Comparison of ENCODE assay signal across 11 cellular contexts in the genomic region with DNA sequence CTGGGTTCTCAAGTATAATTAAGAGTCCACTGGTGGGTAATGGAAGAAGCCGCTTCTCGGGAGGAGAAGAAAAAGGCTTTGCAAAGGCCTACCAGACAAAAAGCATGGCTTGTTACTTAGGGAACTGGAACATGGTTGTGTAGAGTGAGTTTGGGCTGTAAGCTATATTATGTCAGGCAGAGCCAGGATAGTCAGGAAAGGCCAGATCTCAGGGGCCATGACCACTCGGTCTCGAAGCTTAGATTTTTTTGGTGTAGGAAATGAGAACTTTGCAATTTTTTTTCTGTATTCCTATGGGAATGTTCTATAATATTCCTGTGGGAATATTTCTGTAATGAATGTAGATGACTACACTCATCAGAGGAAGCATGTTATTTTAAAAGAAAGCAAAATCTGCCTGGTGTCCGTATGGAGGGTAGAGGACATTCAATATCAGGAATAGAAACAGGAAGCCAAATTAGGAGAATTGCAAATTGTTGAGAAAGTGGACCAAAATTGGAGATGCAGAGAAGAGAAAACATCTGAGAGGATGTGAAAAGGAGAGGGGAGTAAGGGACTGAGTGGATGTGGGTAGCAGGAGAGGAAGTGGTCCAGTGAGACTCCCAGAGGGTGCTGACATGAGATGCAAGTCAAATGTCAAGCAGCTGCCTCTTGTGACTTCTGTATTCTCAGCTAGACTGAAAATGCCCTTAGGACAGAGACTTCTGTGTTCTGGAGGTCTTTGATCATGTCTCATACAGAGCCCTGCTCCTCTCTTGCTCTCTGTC. TPM values are rescaled to one million over a fixed set of nuclear protein-coding genes. Genes with fewer than 3 reads are reported as not detected.
DNase-seq lines count a peak whose midpoint lies in the region; ATAC-seq and TF ChIP-seq lines count a peak whose summit lies in the region.
"Had no signal": no experiment of that assay in that cellular context is flagged by ENCODE, and none has a peak within 500 bp of the region (broad histone marks: within the 10 kb centered on the region; RNA-seq: fewer than 3 reads in every experiment).

No MANE protein-coding gene starts in this region.

- no peaks in the 10 kb centered on the region for H3K36me3 ChIP-seq in naive thymus-derived CD4-positive, alpha-beta T cell (ENCODE audit: control insufficient read depth in 2 of 3, insufficient read depth in 3 of 3, low read length in 3 of 3)
- peaks cover 0 to 2% (median 0%) of the 10 kb centered on the region in 4 donors for H3K36me3 ChIP-seq in right lobe of liver
- H3K36me3 ChIP-seq: suprapubic skin had no signal

- ATAC-seq in GM18873 (IDR thresholded peaks at IDR 0.05; ENCODE audit: low FRiP score, unreplicated experiment): peak; percentile 80
- ATAC-seq in GM21723 (IDR thresholded peaks at IDR 0.05; ENCODE audit: unreplicated experiment): peak; percentile 88
- ATAC-seq in HG03457 (IDR thresholded peaks at IDR 0.05; ENCODE audit: unreplicated experiment): peak; percentile 84
- ATAC-seq in naive thymus-derived CD4-positive, alpha-beta T cell: peak; percentile 37
- no peak for ATAC-seq in right lobe of liver
- ATAC-seq: K562 had no signal

- peaks cover 0 to 3% (median 0%) of the 10 kb centered on the region in 11 donors for H3K9me3 Mint-ChIP-seq in naive thymus-derived CD4-positive, alpha-beta T cell

- no peak for DNase-seq in naive thymus-derived CD4-positive, alpha-beta T cell
- no peak for DNase-seq in GDM1 (lab: John Stamatoyannopoulos, UW)
- no peak for DNase-seq in ACHN
- no peak for DNase-seq in right lobe of liver
- DNase-seq in foreskin fibroblast: no peak

- in situ Hi-C loops in ACHN (cut with HindIII; ENCODE audit: low pct_ligation_motif_present, low pct_unique_long_range_greater_than_20kb, low sequenced_read_pairs): no loop called here

- no peak for TF ChIP-seq CTCF in right lobe of liver (IDR thresholded peaks at IDR 0.05)
- no peak for TF ChIP-seq CTCF in foreskin fibroblast (IDR thresholded peaks at IDR 0.05; ENCODE audit: low read depth, low read length)

- H3K36me3 Mint-ChIP-seq in naive thymus-derived CD4-positive, alpha-beta T cell: no peaks in the 10 kb centered on the region

- H3K4me3 Mint-ChIP-seq in naive thymus-derived CD4-positive, alpha-beta T cell: no peak overlapping the region

- intact Hi-C loops in naive thymus-derived CD4-positive, alpha-beta T cell (cut with micrococcal nuclease): no loop called here
- intact Hi-C loops in right lobe of liver (cut with DNase I): no loop called here

- 63% methylated on average over 5 of the region's 5 CpGs for WGBS in right lobe of liver (ENCODE audit: insufficient coverage, low coverage, low lambda C conversion rate, missing lambda C conversion rate)

- POLR2A ChIA-PET in naive thymus-derived CD4-positive, alpha-beta T cell (lab: Charles Lee): no interaction called here

- H3K27me3 Mint-ChIP-seq in naive thymus-derived CD4-positive, alpha-beta T cell: peaks cover 4 to 15% (median 9%) of the 10 kb centered on the region in 5 donors

- CTCF ChIA-PET in naive thymus-derived CD4-positive, alpha-beta T cell (lab: Charles Lee): no interaction called here

- no peak overlapping the region for H3K4me3 ChIP-seq in naive thymus-derived CD4-positive, alpha-beta T cell (ENCODE audit: low read length)
- H3K4me3 ChIP-seq in right lobe of liver (no peak overlapping the region), foreskin fibroblast (ENCODE audit: low read depth in 1 of 2, low read length in 2 of 2) (no peak overlapping the region)
- H3K4me3 ChIP-seq: K562, skin epidermis, suprapubic skin had no signal

- no peaks in the 10 kb centered on the region for H3K9me3 ChIP-seq in naive thymus-derived CD4-positive, alpha-beta T cell (ENCODE audit: control insufficient read depth in 2 of 3, low read length in 3 of 3)
- no peaks in the 10 kb centered on the region for H3K9me3 ChIP-seq in right lobe of liver
- H3K9me3 ChIP-seq: suprapubic skin had no signal

- no peak overlapping the region for H3K27ac ChIP-seq in naive thymus-derived CD4-positive, alpha-beta T cell (ENCODE audit: low read depth, low read length)
- H3K27ac ChIP-seq in right lobe of liver: no peak overlapping the region
- H3K27ac ChIP-seq: suprapubic skin had no signal

- no peaks in the 10 kb centered on the region for H3K27me3 ChIP-seq in naive thymus-derived CD4-positive, alpha-beta T cell (ENCODE audit: control insufficient read depth in 2 of 2, insufficient read depth in 2 of 2, low read length in 2 of 2)
- no peaks in the 10 kb centered on the region for H3K27me3 ChIP-seq in right lobe of liver
- H3K27me3 ChIP-seq: suprapubic skin had no signal

- H3K4me1 ChIP-seq in naive thymus-derived CD4-positive, alpha-beta T cell (ENCODE audit: control insufficient read depth in 2 of 2, insufficient read depth in 2 of 2, low read length in 2 of 2): peaks cover 0 to 7% of the 10 kb centered on the region in 2 donors
- H3K4me1 ChIP-seq in right lobe of liver: peaks cover 0 to 28% (median 0%) of the 10 kb centered on the region in 4 donors

- peaks cover 8 to 21% (median 15%) of the 10 kb centered on the region in 7 donors for H3K4me1 Mint-ChIP-seq in naive thymus-derived CD4-positive, alpha-beta T cell

- peak overlapping the region in 1 of 9 donors; percentile 9 for H3K27ac Mint-ChIP-seq in naive thymus-derived CD4-positive, alpha-beta T cell

- TF ChIP-seq POLR2A in right lobe of liver (IDR thresholded peaks at IDR 0.05): no peak

RNA-seq across cellular contexts. Expression of a gene that starts 45.2 kb away (rescaled TPM):
- total RNA-seq in naive thymus-derived CD4-positive, alpha-beta T cell: not detected
- polyA plus RNA-seq in naive thymus-derived CD4-positive, alpha-beta T cell: not detected
- total RNA-seq in right lobe of liver: 100 to 1,000 TPM in 3 of 6 experiments, 10 to 100 TPM in 3; 33.9 to 282 (median 99.3) TPM
- total RNA-seq: K562 had no signal
- polyA plus RNA-seq: K562 had no signal

Comparison
In these comparisons a context has a peak if more than half of its experiments do, and no peak if none do; other contexts are left out.
1. ATAC-seq: peak in GM18873 (single experiment), GM21723 (single experiment), HG03457 (single experiment) and naive thymus-derived CD4-positive, alpha-beta T cell (single experiment); none in right lobe of liver (0 of 4).
2. RNA of a gene that starts 45.2 kb away (total RNA-seq): 33.9 to 282 TPM in right lobe of liver; not detected in naive thymus-derived CD4-positive, alpha-beta T cell; every median in the first group is over 10 times any median in the second.